Comparison of ENCODE assay signal across 17 cellular contexts in the genomic region with DNA sequence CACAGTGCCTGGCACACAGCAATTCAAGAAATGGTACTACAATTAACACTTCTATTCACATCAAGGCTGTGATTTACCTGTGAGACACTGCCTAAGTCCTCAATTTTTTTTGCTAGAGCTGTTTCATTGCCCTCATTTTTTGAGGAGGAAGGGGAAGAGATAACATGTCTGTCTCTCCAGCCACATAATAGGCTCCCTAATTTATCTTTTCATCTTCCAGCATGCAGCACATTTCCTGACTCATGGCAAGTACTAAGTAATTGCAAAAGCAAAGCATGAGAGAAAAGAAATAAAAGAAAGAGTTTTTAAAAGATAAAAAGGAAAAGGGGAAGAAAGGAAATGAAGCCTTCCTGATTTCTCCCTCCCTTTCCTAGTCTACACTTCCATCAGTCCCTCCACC.
"Had no signal": no experiment of that assay in that cellular context is flagged by ENCODE, and none has a peak within 500 bp of the region (broad histone marks: within the 10 kb centered on the region; RNA-seq: fewer than 3 reads in every experiment).

No MANE protein-coding gene starts in this region.

- DNase-seq: activated CD4-positive, CD25-positive, alpha-beta regulatory T cell treated with anti-CD3 and anti-CD28 coated beads, Interleukin-2, amount 50 U/mL, for 72 hours; activated naive CD4-positive, alpha-beta T cell treated with anti-CD3 and anti-CD28 coated beads, Interleukin-2, amount 50 U/mL, for 16 hours; amygdala; body of pancreas; caudate nucleus; colonic mucosa; gastrocnemius medialis; heart left ventricle; immature natural killer cell; left cardiac atrium; stimulated activated CD4-positive, alpha-beta T cell treated with anti-CD3 and anti-CD28 coated beads, Interleukin-1b, Interleukin-23, amount 100 ng/mL, for 48 hours; stomach; SW 1271 had no signal

- H3K27ac Mint-ChIP-seq: mesothelial cell of epicardium had no signal

- H3K4me3 Mint-ChIP-seq: immature natural killer cell, mesothelial cell of epicardium, neural crest cell had no signal

- H3K9me3 ChIP-seq: body of pancreas, colonic mucosa, gastrocnemius medialis, stomach, thoracic aorta had no signal

- H3K4me3 ChIP-seq: body of pancreas, colonic mucosa, gastrocnemius medialis, heart left ventricle, lung, stomach, thoracic aorta had no signal

- H3K9me3 Mint-ChIP-seq: immature natural killer cell, neural crest cell had no signal

- ATAC-seq: body of pancreas, gastrocnemius medialis, heart left ventricle, left cardiac atrium had no signal

- H3K27ac ChIP-seq: body of pancreas, colonic mucosa, gastrocnemius medialis, heart left ventricle, stomach, thoracic aorta had no signal

- H3K27me3 ChIP-seq: body of pancreas, colonic mucosa, gastrocnemius medialis, heart left ventricle, stomach had no signal

- H3K36me3 ChIP-seq: colonic mucosa, gastrocnemius medialis had no signal

- H3K4me1 ChIP-seq: body of pancreas, colonic mucosa, stomach had no signal
